In the genomic region with DNA sequence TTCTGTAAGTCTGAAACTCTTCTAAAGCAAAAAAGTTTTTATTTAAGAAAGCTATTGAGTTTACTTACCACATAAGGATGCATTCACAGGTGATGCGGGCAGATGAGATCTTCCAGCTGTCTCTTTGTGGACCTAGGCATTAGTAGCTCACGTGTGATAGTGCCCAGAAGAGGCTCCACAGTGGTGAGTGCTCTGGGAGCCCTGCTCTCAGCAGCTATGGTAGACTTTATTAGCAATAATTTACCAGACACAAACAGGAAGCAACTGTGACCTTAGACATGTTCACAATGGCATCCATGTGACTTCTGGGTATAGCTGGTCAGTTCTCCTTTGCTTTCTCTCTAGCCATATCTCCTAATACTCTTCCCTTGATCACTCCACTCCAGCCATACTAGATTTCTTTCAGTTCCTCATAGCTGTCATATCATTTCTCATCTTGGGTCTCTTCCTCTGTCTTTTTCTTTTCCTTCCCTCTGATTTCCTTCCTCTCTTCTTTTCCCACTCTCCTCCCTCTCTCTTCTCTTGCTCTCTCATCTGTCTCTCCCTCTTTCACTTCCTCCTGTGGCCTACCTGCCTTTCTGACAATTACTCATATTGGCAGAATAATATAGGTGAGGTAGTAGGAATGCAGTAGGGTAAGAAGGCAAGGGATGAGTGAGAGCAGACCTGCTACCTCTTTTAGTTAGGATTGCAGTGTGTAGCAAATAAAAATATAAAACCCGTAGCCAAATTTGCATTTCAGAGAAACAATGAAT, we compare ENCODE assay signal across 15 cellular contexts.
A peak's percentile ranks its signal among the peaks of the same experiment; 100 is the strongest.
DNase-seq lines count a peak whose midpoint lies in the region; ATAC-seq and TF ChIP-seq lines count a peak whose summit lies in the region.
"Had no signal": no experiment of that assay in that cellular context is flagged by ENCODE, and none has a peak within 500 bp of the region (broad histone marks: within the 10 kb centered on the region; RNA-seq: fewer than 3 reads in every experiment).

No MANE protein-coding gene starts in this region.

- H4K20me1 ChIP-seq in GM23338 (replicated peaks; ENCODE audit: insufficient read depth): no peaks in the 10 kb centered on the region

- peak overlapping the region; percentile 6 for H3K27ac Mint-ChIP-seq in activated CD4-positive, alpha-beta T cell treated with anti-CD3 and anti-CD28 coated beads, Interleukin-2, amount 10 ng/mL, durations not matched to agents 7 days and 5 days
- H3K27ac Mint-ChIP-seq in GM23338: no peak overlapping the region
- peak overlapping the region; percentile 71 for H3K27ac Mint-ChIP-seq in type B pancreatic cell
- H3K27ac Mint-ChIP-seq: natural killer cell treated with Interleukin-12 subunit alpha and Interleukin-12 subunit beta and Interleukin-15 and Interleukin-18, amount 100 ng/mL, for 72 hours had no signal

- CTCF ChIA-PET in activated CD4-positive, alpha-beta T cell treated with anti-CD3 and anti-CD28 coated beads, Interleukin-2, amount 10 ng/mL, durations not matched to agents 7 days and 5 days (lab: Charles Lee): no interaction called here

- H3F3A ChIP-seq in GM23338 (replicated peaks; ENCODE audit: low read depth): no peaks in the 10 kb centered on the region

- H3K4me1 Mint-ChIP-seq in activated CD4-positive, alpha-beta T cell treated with anti-CD3 and anti-CD28 coated beads, Interleukin-2, amount 10 ng/mL, durations not matched to agents 7 days and 5 days: peaks cover 2% of the 10 kb centered on the region
- H3K4me1 Mint-ChIP-seq in GM23338: no peaks in the 10 kb centered on the region
- no peaks in the 10 kb centered on the region for H3K4me1 Mint-ChIP-seq in type B pancreatic cell (ENCODE audit: unreplicated experiment)
- H3K4me1 Mint-ChIP-seq: central memory CD8-positive, alpha-beta T cell had no signal

- no peaks in the 10 kb centered on the region for H3K9me3 Mint-ChIP-seq in activated CD4-positive, alpha-beta T cell treated with anti-CD3 and anti-CD28 coated beads, Interleukin-2, amount 10 ng/mL, durations not matched to agents 7 days and 5 days
- peaks cover 5% of the 10 kb centered on the region; the same call in 2 of the 3 replicates for H3K9me3 Mint-ChIP-seq in GM23338
- no peaks in the 10 kb centered on the region for H3K9me3 Mint-ChIP-seq in type B pancreatic cell
- H3K9me3 Mint-ChIP-seq: central memory CD8-positive, alpha-beta T cell; natural killer cell treated with Interleukin-12 subunit alpha and Interleukin-12 subunit beta and Interleukin-15 and Interleukin-18, amount 100 ng/mL, for 72 hours had no signal

- in situ Hi-C loops in G401 (cut with HindIII; ENCODE audit: low sequenced_read_pairs): no loop called here

- no peak for TF ChIP-seq CTCF in GM23338 (conservative IDR thresholded peaks at IDR 0.05; ENCODE audit: low read depth in 2 of 2)
- TF ChIP-seq CTCF in type B pancreatic cell (conservative IDR thresholded peaks at IDR 0.05): no peak

- no peaks in the 10 kb centered on the region for H3K36me3 ChIP-seq in GM23338 (ENCODE audit: insufficient read depth)
- H3K36me3 ChIP-seq: vagina had no signal

- H3K4me2 ChIP-seq in GM23338: no peak overlapping the region

- POLR2A ChIA-PET in activated CD4-positive, alpha-beta T cell treated with anti-CD3 and anti-CD28 coated beads, Interleukin-2, amount 10 ng/mL, durations not matched to agents 7 days and 5 days (lab: Charles Lee): no interaction called here

- H3K9me2 ChIP-seq in GM23338 (ENCODE audit: insufficient read depth): no peaks in the 10 kb centered on the region; the same call in 1 of the 2 replicates

- no peaks in the 10 kb centered on the region for H3K79me2 ChIP-seq in GM23338 (replicated peaks; ENCODE audit: insufficient read depth)

- 0 out of 2 replicates have a peak overlapping the region, but pooled peaks have one; percentile 67 for H2AFZ ChIP-seq in GM23338

- no peak for DNase-seq in activated CD4-positive, alpha-beta T cell treated with anti-CD3 and anti-CD28 coated beads, Interleukin-2, amount 10 ng/mL, durations not matched to agents 7 days and 5 days
- DNase-seq in activated CD4-positive, alpha-beta T cell treated with anti-CD3 and anti-CD28 coated beads for 4 hours: no peak
- DNase-seq in GM23338 (ENCODE audit: low spot score) (no peak), type B pancreatic cell (ENCODE audit: extremely low spot score, unreplicated experiment) (no peak), G401 (ENCODE audit: low spot score) (no peak), NCI-H128 (lab: John Stamatoyannopoulos, UW; ENCODE audit: unreplicated experiment) (no peak)
- DNase-seq: activated gamma-delta T cell, DMS79, kidney glomerular epithelial cell had no signal

- H3K27me3 Mint-ChIP-seq in activated CD4-positive, alpha-beta T cell treated with anti-CD3 and anti-CD28 coated beads, Interleukin-2, amount 10 ng/mL, durations not matched to agents 7 days and 5 days: peaks cover 11% of the 10 kb centered on the region
- H3K27me3 Mint-ChIP-seq in GM23338 (ENCODE audit: insufficient read depth, low read depth, poor library complexity) (no peaks in the 10 kb centered on the region), type B pancreatic cell (no peaks in the 10 kb centered on the region)
- H3K27me3 Mint-ChIP-seq: central memory CD8-positive, alpha-beta T cell had no signal

- no peaks in the 10 kb centered on the region for H3K4me1 ChIP-seq in GM23338 (ENCODE audit: insufficient read depth)
- H3K4me1 ChIP-seq: vagina had no signal

- H3K4me3 Mint-ChIP-seq in activated CD4-positive, alpha-beta T cell treated with anti-CD3 and anti-CD28 coated beads, Interleukin-2, amount 10 ng/mL, durations not matched to agents 7 days and 5 days: no peak overlapping the region
- H3K4me3 Mint-ChIP-seq in GM23338 (no peak overlapping the region), type B pancreatic cell (peak overlapping the region; percentile 42)
- H3K4me3 Mint-ChIP-seq: central memory CD8-positive, alpha-beta T cell; natural killer cell treated with Interleukin-12 subunit alpha and Interleukin-12 subunit beta and Interleukin-15 and Interleukin-18, amount 100 ng/mL, for 72 hours had no signal

- no peak for ATAC-seq in GM23338
- ATAC-seq in HG03280 (IDR thresholded peaks at IDR 0.05; ENCODE audit: unreplicated experiment): peak; percentile 58
- no peak for ATAC-seq in GM19455 (IDR thresholded peaks at IDR 0.05; ENCODE audit: unreplicated experiment)
- ATAC-seq: natural killer cell treated with Interleukin-12 subunit alpha and Interleukin-12 subunit beta and Interleukin-15 and Interleukin-18, amount 100 ng/mL, for 72 hours; sciatic nerve had no signal

- no peak overlapping the region for H3K4me3 ChIP-seq in GM23338
- H3K4me3 ChIP-seq: vagina had no signal

- H3K36me3 Mint-ChIP-seq in activated CD4-positive, alpha-beta T cell treated with anti-CD3 and anti-CD28 coated beads, Interleukin-2, amount 10 ng/mL, durations not matched to agents 7 days and 5 days (ENCODE audit: low read depth): no peaks in the 10 kb centered on the region
- H3K36me3 Mint-ChIP-seq in GM23338 (ENCODE audit: low read depth) (no peaks in the 10 kb centered on the region; the same call in 2 of the 3 replicates), type B pancreatic cell (no peaks in the 10 kb centered on the region)
- H3K36me3 Mint-ChIP-seq: natural killer cell treated with Interleukin-12 subunit alpha and Interleukin-12 subunit beta and Interleukin-15 and Interleukin-18, amount 100 ng/mL, for 72 hours had no signal

- H3K27me3 ChIP-seq in GM23338 (ENCODE audit: insufficient read depth): no peaks in the 10 kb centered on the region
- H3K27me3 ChIP-seq: vagina had no signal

- H3K27ac ChIP-seq in GM23338 (ENCODE audit: low read depth): no peak overlapping the region
- H3K27ac ChIP-seq: vagina had no signal
